Comparison of ENCODE assay signal across 14 cellular contexts in genomic region chr17:48003686-48004120, GRCh38. TPM values are rescaled to one million over a fixed set of nuclear protein-coding genes. Genes with fewer than 3 reads are reported as not detected.
DNase-seq lines count a peak whose midpoint lies in the region; ATAC-seq lines count a peak whose summit lies in the region.
"Had no signal": no experiment of that assay in that cellular context is flagged by ENCODE, and none has a peak within 500 bp of the region (broad histone marks: within the 10 kb centered on the region; RNA-seq: fewer than 3 reads in every experiment).

No MANE protein-coding gene starts in this region.

- no peak for DNase-seq in Karpas-422
- DNase-seq in SJCRH30 = peak in 1 of 2 experiments; percentile 58
- DNase-seq in activated CD4-positive, alpha-beta T cell treated with anti-CD3 and anti-CD28 coated beads, Interleukin-2, amount 10 ng/mL, durations not matched to agents 24 days and 14 days = no peak
- no peak for DNase-seq in GOT3 (lab: John Stamatoyannopoulos, UW)
- no peak for DNase-seq in NCI-H2081 treated with DMSO at 0.1 percent for 48 hours (lab: John Stamatoyannopoulos, UW)
- DNase-seq: activated T-cell treated with anti-CD3 and anti-CD28 coated beads, Interleukin-2, amount 50 U/mL, for 4 hours; CD8-positive, alpha-beta T cell; foreskin keratinocyte; right cardiac atrium had no signal

- no peaks in the 10 kb centered on the region for H3K79me2 ChIP-seq in Karpas-422 (ENCODE audit: low read length)

- no peaks in the 10 kb centered on the region for H3K27me3 ChIP-seq in BLaER1 treated with 17β-estradiol and CSF1 and Interleukin-3, amounts not matched to agents 10 nM and 100 nM
- H3K27me3 ChIP-seq in Karpas-422 (ENCODE audit: low read length) (no peaks in the 10 kb centered on the region), SJCRH30 (no peaks in the 10 kb centered on the region)

- H3K4me2 ChIP-seq in BLaER1 treated with 17β-estradiol and CSF1 and Interleukin-3, amounts not matched to agents 10 nM and 100 nM = peak overlapping the region; percentile 73 to 95 (median 86); a peak in 21 of 22 replicates
- peak overlapping the region; percentile 14 for H3K4me2 ChIP-seq in Karpas-422 (ENCODE audit: low read depth, low read length, poor library complexity, severe bottlenecking)

- peak overlapping the region in 10 of 11 experiments; percentile 82 to 91 (median 86); a peak in 17 of 22 replicates for H3K9ac ChIP-seq in BLaER1 treated with 17β-estradiol and CSF1 and Interleukin-3, amounts not matched to agents 10 nM and 100 nM
- no peak overlapping the region for H3K9ac ChIP-seq in Karpas-422 (ENCODE audit: low read length)

- H3K36me3 Mint-ChIP-seq in activated CD4-positive, alpha-beta T cell treated with anti-CD3 and anti-CD28 coated beads, Interleukin-2, amount 10 ng/mL, durations not matched to agents 24 days and 14 days (ENCODE audit: low read depth) = no peaks in the 10 kb centered on the region
- H3K36me3 Mint-ChIP-seq: CD8-positive, alpha-beta T cell had no signal

- WGBS in mesodermal cell (ENCODE audit: insufficient coverage in 2 of 2), 2 experiments = 12 to 18% methylated on average over 8 of the region's 8 CpGs

- no peaks in the 10 kb centered on the region for H4K20me1 ChIP-seq in BLaER1 treated with 17β-estradiol and CSF1 and Interleukin-3, amounts not matched to agents 10 nM and 100 nM
- H4K20me1 ChIP-seq in Karpas-422 (ENCODE audit: insufficient read depth, low read depth, low read length) = no peaks in the 10 kb centered on the region

- peak overlapping the region; percentile 4; the same call in 1 of the 2 replicates for H2AFZ ChIP-seq in Karpas-422 (ENCODE audit: low read length)

- H3K4me1 ChIP-seq in BLaER1 treated with 17β-estradiol and CSF1 and Interleukin-3, amounts not matched to agents 10 nM and 100 nM = peaks cover 38 to 90% (median 73%) of the 10 kb centered on the region in 10 experiments
- H3K4me1 ChIP-seq in Karpas-422 (ENCODE audit: low read length) (peaks cover 45% of the 10 kb centered on the region), SJCRH30 (peaks cover 50% of the 10 kb centered on the region), mesodermal cell (ENCODE audit: control insufficient read depth, insufficient read depth, low read length, poor library complexity, severe bottlenecking) (peaks cover 57% of the 10 kb centered on the region)

- no peak overlapping the region; a peak in 2 of 20 replicates for H3K4me3 ChIP-seq in BLaER1 treated with 17β-estradiol and CSF1 and Interleukin-3, amounts not matched to agents 10 nM and 100 nM
- H3K4me3 ChIP-seq in Karpas-422 (ENCODE audit: low read length) = no peak overlapping the region
- H3K4me3 ChIP-seq in SJCRH30 = no peak overlapping the region
- H3K4me3 ChIP-seq in mesodermal cell (ENCODE audit: extremely low read depth, insufficient read depth, low read length, poor library complexity, severe bottlenecking) = no peak overlapping the region

- H3K4me1 Mint-ChIP-seq in activated CD4-positive, alpha-beta T cell treated with anti-CD3 and anti-CD28 coated beads, Interleukin-2, amount 10 ng/mL, durations not matched to agents 24 days and 14 days = peaks cover 15% of the 10 kb centered on the region
- H3K4me1 Mint-ChIP-seq: central memory CD8-positive, alpha-beta T cell had no signal

- H3K9me3 Mint-ChIP-seq in activated CD4-positive, alpha-beta T cell treated with anti-CD3 and anti-CD28 coated beads, Interleukin-2, amount 10 ng/mL, durations not matched to agents 24 days and 14 days = no peaks in the 10 kb centered on the region
- H3K9me3 Mint-ChIP-seq: activated T-cell treated with anti-CD3 and anti-CD28 coated beads, Interleukin-2, amount 50 U/mL, for 4 hours; CD8-positive, alpha-beta T cell; central memory CD8-positive, alpha-beta T cell had no signal

- H3K36me3 ChIP-seq in BLaER1 treated with 17β-estradiol and CSF1 and Interleukin-3, amounts not matched to agents 10 nM and 100 nM = no peaks in the 10 kb centered on the region
- H3K36me3 ChIP-seq in Karpas-422 (ENCODE audit: insufficient read depth, low read length) (no peaks in the 10 kb centered on the region), SJCRH30 (no peaks in the 10 kb centered on the region), mesodermal cell (ENCODE audit: control insufficient read depth, insufficient read depth, low read length) (no peaks in the 10 kb centered on the region)

- no peak overlapping the region for H3K4me3 Mint-ChIP-seq in activated CD4-positive, alpha-beta T cell treated with anti-CD3 and anti-CD28 coated beads, Interleukin-2, amount 10 ng/mL, durations not matched to agents 24 days and 14 days
- H3K4me3 Mint-ChIP-seq: activated T-cell treated with anti-CD3 and anti-CD28 coated beads, Interleukin-2, amount 50 U/mL, for 4 hours; CD8-positive, alpha-beta T cell; central memory CD8-positive, alpha-beta T cell had no signal

- H3K27ac Mint-ChIP-seq in activated CD4-positive, alpha-beta T cell treated with anti-CD3 and anti-CD28 coated beads, Interleukin-2, amount 10 ng/mL, durations not matched to agents 24 days and 14 days = no peak overlapping the region
- H3K27ac Mint-ChIP-seq: CD8-positive, alpha-beta T cell had no signal

- peak overlapping the region; percentile 87 to 99 (median 95) for H3K27ac ChIP-seq in BLaER1 treated with 17β-estradiol and CSF1 and Interleukin-3, amounts not matched to agents 10 nM and 100 nM
- H3K27ac ChIP-seq in Karpas-422 (ENCODE audit: low read length) (no peak overlapping the region), SJCRH30 (peak overlapping the region; percentile 98), mesodermal cell (ENCODE audit: low read depth, low read length, severe bottlenecking) (peak overlapping the region; percentile 99)
- H3K27ac ChIP-seq: foreskin keratinocyte had no signal

- peaks cover 18% of the 10 kb centered on the region for H3K27me3 Mint-ChIP-seq in activated CD4-positive, alpha-beta T cell treated with anti-CD3 and anti-CD28 coated beads, Interleukin-2, amount 10 ng/mL, durations not matched to agents 24 days and 14 days

- no peaks in the 10 kb centered on the region for H3K9me3 ChIP-seq in BLaER1 treated with 17β-estradiol and CSF1 and Interleukin-3, amounts not matched to agents 10 nM and 100 nM (replicated peaks in 1 of 11)
- H3K9me3 ChIP-seq in Karpas-422 (ENCODE audit: low read length) (no peaks in the 10 kb centered on the region), SJCRH30 (replicated peaks) (no peaks in the 10 kb centered on the region), mesodermal cell (ENCODE audit: control insufficient read depth, low read length) (no peaks in the 10 kb centered on the region)

- no peak for ATAC-seq in HG02588 (IDR thresholded peaks at IDR 0.05; ENCODE audit: unreplicated experiment)
- ATAC-seq: activated T-cell treated with anti-CD3 and anti-CD28 coated beads, Interleukin-2, amount 50 U/mL, for 4 hours; CD8-positive, alpha-beta T cell; foreskin keratinocyte; right cardiac atrium had no signal

- intact Hi-C loops in activated CD4-positive, alpha-beta T cell treated with anti-CD3 and anti-CD28 coated beads, Interleukin-2, amount 10 ng/mL, durations not matched to agents 24 days and 14 days (cut with micrococcal nuclease) = no loop called here

- no peaks in the 10 kb centered on the region for H3K9me2 ChIP-seq in Karpas-422 (replicated peaks; ENCODE audit: insufficient read depth, low read length)

RNA-seq across cellular contexts. Expression of gene CDK5RAP3, which starts 32.8 kb away (rescaled TPM):
- 213 and 402 TPM in 2 replicates for total RNA-seq in Karpas-422 (2014; rRNA removed; shearing (Covaris generic); ENCODE audit: low replicate concordance)
- total RNA-seq in SJCRH30 (2014; rRNA removed; shearing (Covaris generic)) = 47.0 and 64.2 TPM in 2 replicates
- 139 TPM for polyA plus RNA-seq in mesodermal cell (2013, experiment 1 of 2)
- 116 TPM for polyA plus RNA-seq in mesodermal cell (2013, experiment 2 of 2)
- total RNA-seq in activated CD4-positive, alpha-beta T cell treated with anti-CD3 and anti-CD28 coated beads, Interleukin-2, amount 10 ng/mL, durations not matched to agents 24 days and 14 days = 192 and 202 TPM in 2 replicates

RNA-seq across cellular contexts. Expression of gene COPZ2, which starts 33.9 kb away (rescaled TPM):
- not detected in 2 replicates for total RNA-seq in Karpas-422 (2014; rRNA removed; shearing (Covaris generic); ENCODE audit: low replicate concordance)
- total RNA-seq in SJCRH30 (2014; rRNA removed; shearing (Covaris generic)) = 0.32 TPM in 1 of 2 replicates, not detected in the other
- polyA plus RNA-seq in mesodermal cell (2013, experiment 1 of 2) = 5.7 TPM
- polyA plus RNA-seq in mesodermal cell (2013, experiment 2 of 2) = 8.0 TPM
- total RNA-seq in activated CD4-positive, alpha-beta T cell treated with anti-CD3 and anti-CD28 coated beads, Interleukin-2, amount 10 ng/mL, durations not matched to agents 24 days and 14 days = 4.4 and 4.5 TPM in 2 replicates

RNA-seq across cellular contexts. Expression of gene NFE2L1, which starts 44.5 kb away (rescaled TPM):
- 48.7 and 52.7 TPM in 2 replicates for total RNA-seq in Karpas-422 (2014; rRNA removed; shearing (Covaris generic); ENCODE audit: low replicate concordance)
- total RNA-seq in SJCRH30 (2014; rRNA removed; shearing (Covaris generic)) = 75.1 and 78.1 TPM in 2 replicates
- 143 TPM for polyA plus RNA-seq in mesodermal cell (2013, experiment 1 of 2)
- 107 TPM for polyA plus RNA-seq in mesodermal cell (2013, experiment 2 of 2)
- 85.2 and 93.1 TPM in 2 replicates for total RNA-seq in activated CD4-positive, alpha-beta T cell treated with anti-CD3 and anti-CD28 coated beads, Interleukin-2, amount 10 ng/mL, durations not matched to agents 24 days and 14 days

RNA-seq across cellular contexts. Expression of gene PRR15L, which starts 46.0 kb away (rescaled TPM):
- total RNA-seq in Karpas-422 (2014; rRNA removed; shearing (Covaris generic); ENCODE audit: low replicate concordance) = 0.97 and 2.7 TPM in 2 replicates
- total RNA-seq in SJCRH30 (2014; rRNA removed; shearing (Covaris generic)) = not detected in 2 replicates
- polyA plus RNA-seq in mesodermal cell (2013, experiment 1 of 2) = not detected
- polyA plus RNA-seq in mesodermal cell (2013, experiment 2 of 2) = not detected
- total RNA-seq in activated CD4-positive, alpha-beta T cell treated with anti-CD3 and anti-CD28 coated beads, Interleukin-2, amount 10 ng/mL, durations not matched to agents 24 days and 14 days = not detected in 2 replicates
- total RNA-seq: CD8-positive, alpha-beta T cell; foreskin keratinocyte; lung microvascular endothelial cell; right cardiac atrium had no signal
- polyA plus RNA-seq: foreskin keratinocyte, right cardiac atrium had no signal
